Comparison of ENCODE assay signal across 1 cellular context in genomic region chr11:69644071-69644961, GRCh38.
TF ChIP-seq lines count a peak whose summit lies in the region.

No MANE protein-coding gene starts in this region.

TF ChIP-seq in HepG2, 621 proteins besides CTCF, POLR2A, EP300 and RAD21 (continued from another document and continues in another):
- TF ChIP-seq PRDM15 (CRISPR knock-in tag; IDR thresholded peaks at IDR 0.05) (no peak), REPIN1 (CRISPR knock-in tag; IDR thresholded peaks at IDR 0.05; ENCODE audit: borderline replicate concordance, low read depth) (peak; percentile 68; the same call in 1 of the 2 replicates), ZNF431 (CRISPR knock-in tag; IDR thresholded peaks at IDR 0.05; ENCODE audit: borderline replicate concordance, low read depth) (no peak), KLF11 (CRISPR knock-in tag; IDR thresholded peaks at IDR 0.05) (peak; percentile 90), ZNF558 (CRISPR knock-in tag; IDR thresholded peaks at IDR 0.05; ENCODE audit: borderline replicate concordance) (no peak; the same call in 1 of the 2 replicates), ZNF607 (CRISPR knock-in tag; IDR thresholded peaks at IDR 0.05; ENCODE audit: borderline replicate concordance) (no peak), NFKB2 (CRISPR knock-in tag; IDR thresholded peaks at IDR 0.05; ENCODE audit: borderline replicate concordance) (peak; percentile 55; the same call in 1 of the 2 replicates), ZNF570 (CRISPR knock-in tag; IDR thresholded peaks at IDR 0.05; ENCODE audit: borderline replicate concordance) (no peak), ZNF24 (IDR thresholded peaks at IDR 0.05) (no peak), MBNL3 (CRISPR knock-in tag; conservative IDR thresholded peaks at IDR 0.05) (no peak), AFF4 (CRISPR knock-in tag; IDR thresholded peaks at IDR 0.05) (no peak; the same call in 1 of the 2 replicates), ZMYM4 (CRISPR knock-in tag; IDR thresholded peaks at IDR 0.05) (0 out of 2 replicates have a peak, but pooled peaks have one; percentile 22), MXD1 (CRISPR knock-in tag; IDR thresholded peaks at IDR 0.05) (peak; percentile 92; the same call in 1 of the 2 replicates), ZNF605 (CRISPR knock-in tag; IDR thresholded peaks at IDR 0.05) (peak; percentile 62; the same call in 1 of the 2 replicates), STAT6 (CRISPR knock-in tag; IDR thresholded peaks at IDR 0.05; ENCODE audit: borderline replicate concordance) (no peak), FOXP4 (CRISPR knock-in tag; IDR thresholded peaks at IDR 0.05) (peak; percentile 40; the same call in 1 of the 2 replicates), THAP8 (CRISPR knock-in tag; IDR thresholded peaks at IDR 0.05; ENCODE audit: borderline replicate concordance) (no peak), ZNF3 (CRISPR knock-in tag; IDR thresholded peaks at IDR 0.05) (no peak), PITX1 (CRISPR knock-in tag; IDR thresholded peaks at IDR 0.05) (no peak), GTF3A (CRISPR knock-in tag; conservative IDR thresholded peaks at IDR 0.05) (no peak), ZNF768 (CRISPR knock-in tag; IDR thresholded peaks at IDR 0.05) (peak; percentile 35), SRSF9 (IDR thresholded peaks at IDR 0.05; ENCODE audit: borderline replicate concordance, insufficient read depth, low read depth, low read length, poor library complexity, severe bottlenecking) (no peak), ARID4A (CRISPR knock-in tag; IDR thresholded peaks at IDR 0.05; ENCODE audit: borderline replicate concordance) (peak; percentile 79; the same call in 1 of the 2 replicates), SOX5 (CRISPR knock-in tag; IDR thresholded peaks at IDR 0.05; ENCODE audit: borderline replicate concordance) (peak; percentile 29; the same call in 1 of the 2 replicates), EED (CRISPR knock-in tag; IDR thresholded peaks at IDR 0.05) (no peak), ATF5 (CRISPR knock-in tag; IDR thresholded peaks at IDR 0.05; ENCODE audit: low read depth) (no peak), FOXO1 (CRISPR knock-in tag; IDR thresholded peaks at IDR 0.05) (no peak; the same call in 1 of the 2 replicates), ZUFSP (CRISPR knock-in tag; IDR thresholded peaks at IDR 0.05; ENCODE audit: borderline replicate concordance) (no peak), SAFB2 (CRISPR knock-in tag; IDR thresholded peaks at IDR 0.05; ENCODE audit: borderline replicate concordance, low read depth) (no peak), ZZZ3 (CRISPR knock-in tag; IDR thresholded peaks at IDR 0.05; ENCODE audit: borderline replicate concordance) (0 out of 2 replicates have a peak, but pooled peaks have one; percentile 71), MNT (IDR thresholded peaks at IDR 0.05) (peak; percentile 83), ZNF251 (CRISPR knock-in tag; IDR thresholded peaks at IDR 0.05) (no peak), ZFP90 (CRISPR knock-in tag; IDR thresholded peaks at IDR 0.05; ENCODE audit: borderline replicate concordance) (no peak)
